In the genomic region with DNA sequence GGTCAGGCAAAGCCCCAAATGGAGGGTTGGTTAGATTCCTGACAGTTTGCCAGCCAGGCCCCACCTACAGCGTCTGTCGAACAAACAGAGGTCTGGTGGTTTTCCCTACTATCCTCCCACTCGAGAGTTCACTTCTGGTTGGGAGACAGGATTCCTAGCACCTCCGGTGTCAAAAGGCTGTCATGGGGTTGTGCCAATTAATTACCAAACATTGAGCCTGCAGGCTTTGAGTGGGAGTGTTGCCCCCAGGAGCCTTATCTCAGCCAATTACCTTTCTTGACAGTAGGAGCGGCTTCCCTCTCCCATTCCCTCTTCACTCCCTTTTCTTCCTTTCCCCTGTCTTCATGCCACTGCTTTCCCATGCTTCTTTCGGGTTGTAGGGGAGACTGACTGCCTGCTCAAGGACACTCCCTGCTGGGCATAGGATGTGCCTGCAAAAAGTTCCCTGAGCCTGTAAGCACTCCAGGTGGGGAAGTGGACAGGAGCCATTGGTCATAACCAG, we compare ENCODE assay signal across 9 cellular contexts. TPM values are rescaled to one million over a fixed set of nuclear protein-coding genes. Genes with fewer than 3 reads are reported as not detected.
DNase-seq lines count a peak whose midpoint lies in the region; ATAC-seq and TF ChIP-seq lines count a peak whose summit lies in the region.
"Had no signal": no experiment of that assay in that cellular context is flagged by ENCODE, and none has a peak within 500 bp of the region (broad histone marks: within the 10 kb centered on the region; RNA-seq: fewer than 3 reads in every experiment).

No MANE protein-coding gene starts in this region.

- no peak overlapping the region for H3K9ac ChIP-seq in Loucy (ENCODE audit: low read depth, low read length, poor library complexity, severe bottlenecking)
- no peak overlapping the region for H3K9ac ChIP-seq in neural cell (ENCODE audit: low read length)

- H3K4me3 ChIP-seq in Loucy (ENCODE audit: low read length, poor library complexity, severe bottlenecking) = no peak overlapping the region
- no peak overlapping the region for H3K4me3 ChIP-seq in neural cell (ENCODE audit: low read length)
- no peak overlapping the region for H3K4me3 ChIP-seq in MG63

- no peak for TF ChIP-seq EP300 in neural cell (conservative IDR thresholded peaks at IDR 0.05; ENCODE audit: poor library complexity, severe bottlenecking)

- H3K9me3 ChIP-seq in Loucy (ENCODE audit: insufficient read depth, low read depth, low read length) = no peaks in the 10 kb centered on the region
- no peaks in the 10 kb centered on the region for H3K9me3 ChIP-seq in neural cell (ENCODE audit: low read length)
- H3K9me3 ChIP-seq in MG63 = no peaks in the 10 kb centered on the region

- no peak for ATAC-seq in GM19395 (IDR thresholded peaks at IDR 0.05; ENCODE audit: unreplicated experiment)

- TF ChIP-seq RAD21 in neural cell (conservative IDR thresholded peaks at IDR 0.05) = no peak

- H3K9me2 ChIP-seq in Loucy (replicated peaks; ENCODE audit: low read depth, low read length) = no peaks in the 10 kb centered on the region
- H3K9me2 ChIP-seq in neural cell (ENCODE audit: insufficient read depth, low read length) = no peaks in the 10 kb centered on the region

- H3F3A ChIP-seq in Loucy (ENCODE audit: low read depth) (0 out of 2 replicates have a peak, but pooled peaks cover 3% of the 10 kb centered on the region), neural cell (ENCODE audit: insufficient read depth, low read length, poor library complexity, severe bottlenecking) (no peaks in the 10 kb centered on the region)

- TF ChIP-seq CTCF in Loucy (conservative IDR thresholded peaks at IDR 0.05; ENCODE audit: low read length) (peak; percentile 50), neural cell (IDR thresholded peaks at IDR 0.05; ENCODE audit: poor library complexity, severe bottlenecking) (peak; percentile 25)

- peaks cover 71% of the 10 kb centered on the region for H3K36me3 ChIP-seq in Loucy (ENCODE audit: insufficient read depth, low read length)
- peaks cover 5% of the 10 kb centered on the region for H3K36me3 ChIP-seq in neural cell (ENCODE audit: insufficient read depth, low read length)
- peaks cover 54% of the 10 kb centered on the region for H3K36me3 ChIP-seq in MG63

- peaks cover 10% of the 10 kb centered on the region for H3K4me1 ChIP-seq in Loucy (ENCODE audit: insufficient read depth, low read length, poor library complexity, severe bottlenecking)

- H3K79me2 ChIP-seq in Loucy (ENCODE audit: insufficient read depth, low read length) (no peaks in the 10 kb centered on the region), neural cell (replicated peaks; ENCODE audit: insufficient read depth, low read length) (no peaks in the 10 kb centered on the region)

- H4K20me1 ChIP-seq in Loucy (ENCODE audit: insufficient read depth, low read length, poor library complexity, severe bottlenecking) = no peaks in the 10 kb centered on the region
- no peaks in the 10 kb centered on the region for H4K20me1 ChIP-seq in neural cell (ENCODE audit: insufficient read depth)

- H2AFZ ChIP-seq in Loucy (ENCODE audit: low read length) = no peak overlapping the region
- H2AFZ ChIP-seq in neural cell (ENCODE audit: low read depth, low read length) = no peak overlapping the region

- H3K4me2 ChIP-seq in Loucy (ENCODE audit: low read depth, low read length, poor library complexity, severe bottlenecking) (no peak overlapping the region), neural cell (ENCODE audit: low read length) (no peak overlapping the region)

- DNase-seq in ELR (ENCODE audit: low read depth) = peak; percentile 53
- DNase-seq in dermis blood vessel endothelial cell = peak; percentile 64
- no peak for DNase-seq in MG63
- no peak for DNase-seq in OCI-M2 (lab: John Stamatoyannopoulos, UW; ENCODE audit: unreplicated experiment)
- no peak for DNase-seq in KG1 (lab: John Stamatoyannopoulos, UW)

- H3K27ac ChIP-seq in neural cell (ENCODE audit: low read length) = no peak overlapping the region

- H3K27me3 ChIP-seq in Loucy (ENCODE audit: insufficient read depth, low read length, poor library complexity, severe bottlenecking) = no peaks in the 10 kb centered on the region
- H3K27me3 ChIP-seq in neural cell (ENCODE audit: insufficient read depth, low read depth, low read length) = no peaks in the 10 kb centered on the region
- H3K27me3 ChIP-seq in MG63 = no peaks in the 10 kb centered on the region

TF ChIP-seq in neural cell, 6 proteins besides CTCF, POLR2A, EP300 and RAD21:
- no peak for TF ChIP-seq MXI1 (conservative IDR thresholded peaks at IDR 0.05; ENCODE audit: poor library complexity, severe bottlenecking)
- TF ChIP-seq TAF1 (IDR thresholded peaks at IDR 0.05; ENCODE audit: low read depth) = no peak
- TF ChIP-seq POLR2AphosphoS5 (IDR thresholded peaks at IDR 0.05) = no peak
- no peak for TF ChIP-seq EZH2 (IDR thresholded peaks at IDR 0.05; ENCODE audit: borderline replicate concordance, insufficient read depth, low read length, poor library complexity, severe bottlenecking)
- TF ChIP-seq, protein P1, sequence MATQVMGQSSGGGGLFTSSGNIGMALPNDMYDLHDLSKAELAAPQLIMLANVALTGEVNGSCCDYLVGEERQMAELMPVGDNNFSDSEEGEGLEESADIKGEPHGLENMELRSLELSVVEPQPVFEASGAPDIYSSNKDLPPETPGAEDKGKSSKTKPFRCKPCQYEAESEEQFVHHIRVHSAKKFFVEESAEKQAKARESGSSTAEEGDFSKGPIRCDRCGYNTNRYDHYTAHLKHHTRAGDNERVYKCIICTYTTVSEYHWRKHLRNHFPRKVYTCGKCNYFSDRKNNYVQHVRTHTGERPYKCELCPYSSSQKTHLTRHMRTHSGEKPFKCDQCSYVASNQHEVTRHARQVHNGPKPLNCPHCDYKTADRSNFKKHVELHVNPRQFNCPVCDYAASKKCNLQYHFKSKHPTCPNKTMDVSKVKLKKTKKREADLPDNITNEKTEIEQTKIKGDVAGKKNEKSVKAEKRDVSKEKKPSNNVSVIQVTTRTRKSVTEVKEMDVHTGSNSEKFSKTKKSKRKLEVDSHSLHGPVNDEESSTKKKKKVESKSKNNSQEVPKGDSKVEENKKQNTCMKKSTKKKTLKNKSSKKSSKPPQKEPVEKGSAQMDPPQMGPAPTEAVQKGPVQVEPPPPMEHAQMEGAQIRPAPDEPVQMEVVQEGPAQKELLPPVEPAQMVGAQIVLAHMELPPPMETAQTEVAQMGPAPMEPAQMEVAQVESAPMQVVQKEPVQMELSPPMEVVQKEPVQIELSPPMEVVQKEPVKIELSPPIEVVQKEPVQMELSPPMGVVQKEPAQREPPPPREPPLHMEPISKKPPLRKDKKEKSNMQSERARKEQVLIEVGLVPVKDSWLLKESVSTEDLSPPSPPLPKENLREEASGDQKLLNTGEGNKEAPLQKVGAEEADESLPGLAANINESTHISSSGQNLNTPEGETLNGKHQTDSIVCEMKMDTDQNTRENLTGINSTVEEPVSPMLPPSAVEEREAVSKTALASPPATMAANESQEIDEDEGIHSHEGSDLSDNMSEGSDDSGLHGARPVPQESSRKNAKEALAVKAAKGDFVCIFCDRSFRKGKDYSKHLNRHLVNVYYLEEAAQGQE (IDR thresholded peaks at IDR 0.05; ENCODE audit: borderline replicate concordance) = no peak
- no peak for TF ChIP-seq SMC3 (conservative IDR thresholded peaks at IDR 0.05; ENCODE audit: poor library complexity)

RNA-seq across cellular contexts. Expression of a gene that starts 4.7 kb away (rescaled TPM):
- total RNA-seq in dermis blood vessel endothelial cell = 2.5 and 3.2 TPM in 2 replicates
- polyA plus RNA-seq in neural cell = 1.3 and 4.3 TPM in 2 replicates
- 2.9 and 3.9 TPM in 2 replicates for polyA minus RNA-seq in neural cell
- total RNA-seq in MG63 (2014; rRNA removed; shearing (Covaris generic); ENCODE audit: low replicate concordance) = not detected in 2 replicates
- polyA plus RNA-seq: thymus had no signal

RNA-seq across cellular contexts. Expression of a gene that starts 8.4 kb away (rescaled TPM):
- 29.6 and 36.1 TPM in 2 replicates for total RNA-seq in dermis blood vessel endothelial cell
- 139 and 154 TPM in 2 replicates for polyA plus RNA-seq in neural cell
- polyA minus RNA-seq in neural cell = 93.3 and 102 TPM in 2 replicates
- total RNA-seq in MG63 (2014; rRNA removed; shearing (Covaris generic); ENCODE audit: low replicate concordance) = 0.89 TPM in 1 of 2 replicates, not detected in the other

RNA-seq across cellular contexts. Expression of a gene that starts 43.1 kb away (rescaled TPM):
- 18.7 and 23.3 TPM in 2 replicates for total RNA-seq in dermis blood vessel endothelial cell
- polyA plus RNA-seq in neural cell = 70.3 and 75.5 TPM in 2 replicates
- 44.1 and 50.6 TPM in 2 replicates for polyA minus RNA-seq in neural cell
- 41.0 and 214 TPM in 2 replicates for total RNA-seq in MG63 (2014; rRNA removed; shearing (Covaris generic); ENCODE audit: low replicate concordance)

RNA-seq across cellular contexts. Expression of a gene that starts 49.6 kb away (rescaled TPM):
- total RNA-seq in dermis blood vessel endothelial cell = 102 and 180 TPM in 2 replicates
- polyA plus RNA-seq in neural cell = 67.2 and 68.4 TPM in 2 replicates
- 94.5 and 108 TPM in 2 replicates for polyA minus RNA-seq in neural cell
- total RNA-seq in MG63 (2014; rRNA removed; shearing (Covaris generic); ENCODE audit: low replicate concordance) = 92.2 and 122 TPM in 2 replicates

Comparison
In these comparisons a context has a peak if more than half of its experiments do, and no peak if none do; other contexts are left out.
1. DNase-seq: peak in ELR (single experiment) and dermis blood vessel endothelial cell (single experiment); none in MG63 (single experiment), OCI-M2 (single experiment) and KG1 (single experiment).
2. RNA of a gene that starts 8.4 kb away (total RNA-seq): 29.6 to 36.1 TPM in dermis blood vessel endothelial cell; 0.89 TPM in MG63; every median in the first group is over 10 times any median in the second.